9 cellular contexts compared by ENCODE assay signal in the genomic region with DNA sequence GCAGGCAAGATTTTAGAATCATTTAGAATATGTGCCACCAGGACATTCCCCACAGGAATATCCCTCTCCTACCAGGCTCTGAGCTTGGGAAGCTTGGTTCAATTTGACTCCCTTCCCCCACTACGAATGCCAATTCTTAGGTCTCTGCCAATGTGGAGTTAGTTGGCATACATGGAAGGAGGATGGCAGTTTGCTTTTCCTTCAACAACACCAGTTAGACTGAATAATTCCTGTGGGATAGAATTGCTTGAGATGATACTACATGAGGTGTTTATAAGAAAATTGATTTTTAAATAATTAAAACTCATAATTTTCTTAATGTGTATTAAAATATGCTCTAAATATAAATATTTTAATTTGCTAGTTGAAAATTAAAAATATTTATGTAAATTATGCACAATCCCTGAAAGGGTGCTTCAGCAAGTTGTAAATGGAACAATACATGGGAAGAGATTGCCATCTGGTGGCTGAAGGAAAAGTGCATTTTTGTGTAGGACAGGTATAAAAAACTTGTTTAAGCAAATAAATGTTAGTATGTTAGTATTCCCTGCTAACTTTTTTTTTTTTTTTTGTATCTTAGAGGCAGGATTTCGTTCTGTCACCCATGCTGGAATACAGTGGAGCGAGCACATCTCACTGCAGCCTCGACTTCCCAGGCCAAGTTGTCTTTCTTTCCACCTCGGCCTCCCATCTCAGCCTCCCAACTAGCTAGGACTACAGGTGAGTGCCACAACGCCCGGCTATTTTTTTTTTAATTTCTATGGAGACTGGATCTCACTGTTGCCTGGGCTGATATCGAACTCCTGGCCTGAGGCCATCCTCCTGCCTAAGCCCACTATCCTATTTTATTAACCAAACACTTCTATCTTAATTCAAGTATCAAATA. TPM values are rescaled to one million over a fixed set of nuclear protein-coding genes. Genes with fewer than 3 reads are reported as not detected.
DNase-seq lines count a peak whose midpoint lies in the region; ATAC-seq and TF ChIP-seq lines count a peak whose summit lies in the region.
"Had no signal": no experiment of that assay in that cellular context is flagged by ENCODE, and none has a peak within 500 bp of the region (broad histone marks: within the 10 kb centered on the region; RNA-seq: fewer than 3 reads in every experiment).

No MANE protein-coding gene starts in this region.

- no peaks in the 10 kb centered on the region for H3K9me3 Mint-ChIP-seq in progenitor cell of endocrine pancreas (ENCODE audit: low read depth)

- no peak overlapping the region for H3K27ac ChIP-seq in gastroesophageal sphincter
- H3K27ac ChIP-seq: BLaER1 treated with 17β-estradiol and CSF1 and Interleukin-3, amounts not matched to agents 10 nM and 100 nM had no signal

- in situ Hi-C loops in HAP-1 (cut with MboI; ENCODE audit: low sequenced_read_pairs) = loop anchor here (10.0 kb wide), 1 partner anchor 322 kb away; no protein-coding TSS in a partner anchor

- no peaks in the 10 kb centered on the region for H3K9me3 ChIP-seq in HAP-1
- no peaks in the 10 kb centered on the region for H3K9me3 ChIP-seq in gastroesophageal sphincter
- H3K9me3 ChIP-seq: BLaER1 treated with 17β-estradiol and CSF1 and Interleukin-3, amounts not matched to agents 10 nM and 100 nM had no signal

- TF ChIP-seq CTCF in gastroesophageal sphincter (IDR thresholded peaks at IDR 0.05) (peak; percentile 84 to 95 (median 88)), progenitor cell of endocrine pancreas (IDR thresholded peaks at IDR 0.05; ENCODE audit: unreplicated experiment) (peak; percentile 99)

- peaks cover 21% of the 10 kb centered on the region for H3K4me1 ChIP-seq in HAP-1
- H3K4me1 ChIP-seq in gastroesophageal sphincter = no peaks in the 10 kb centered on the region

- H3K36me3 Mint-ChIP-seq in progenitor cell of endocrine pancreas (ENCODE audit: insufficient read depth) = no peaks in the 10 kb centered on the region

- TF ChIP-seq POLR2A in gastroesophageal sphincter (IDR thresholded peaks at IDR 0.05) = no peak

- H3K4me3 ChIP-seq in HAP-1 = no peak overlapping the region
- no peak overlapping the region for H3K4me3 ChIP-seq in gastroesophageal sphincter
- H3K4me3 ChIP-seq: BLaER1 treated with 17β-estradiol and CSF1 and Interleukin-3, amounts not matched to agents 10 nM and 100 nM had no signal

- H3K27ac Mint-ChIP-seq in progenitor cell of endocrine pancreas = no peak overlapping the region

- no peaks in the 10 kb centered on the region for H3K36me3 ChIP-seq in HAP-1 (replicated peaks)
- no peaks in the 10 kb centered on the region for H3K36me3 ChIP-seq in gastroesophageal sphincter
- H3K36me3 ChIP-seq: BLaER1 treated with 17β-estradiol and CSF1 and Interleukin-3, amounts not matched to agents 10 nM and 100 nM had no signal

- H3K4me3 Mint-ChIP-seq in progenitor cell of endocrine pancreas (ENCODE audit: low read depth) = no peak overlapping the region

- DNase-seq in NCI-H1417 (lab: John Stamatoyannopoulos, UW) = peak; percentile 49 to 86 (median 62)
- DNase-seq in NCI-H1417 treated with DMSO at 0.1 percent for 48 hours (lab: John Stamatoyannopoulos, UW) = no peak
- DNase-seq in HAP-1 (ENCODE audit: low spot score in 2 of 2) = peak; percentile 43 to 67
- DNase-seq in NCI-H510A (lab: John Stamatoyannopoulos, UW) = peak; percentile 6
- peak; percentile 48 for DNase-seq in activated T-cell treated with anti-CD3 and anti-CD28 coated beads for 4 hours
- peak; percentile 39 for DNase-seq in progenitor cell of endocrine pancreas (ENCODE audit: low spot score, unreplicated experiment)

- TF ChIP-seq EP300 in gastroesophageal sphincter (IDR thresholded peaks at IDR 0.05) = no peak

- no peaks in the 10 kb centered on the region for H3K27me3 Mint-ChIP-seq in progenitor cell of endocrine pancreas

- no peaks in the 10 kb centered on the region for H3K4me1 Mint-ChIP-seq in progenitor cell of endocrine pancreas (ENCODE audit: low read depth)

- H3K27me3 ChIP-seq in HAP-1 (ENCODE audit: low read depth) (no peaks in the 10 kb centered on the region), gastroesophageal sphincter (peaks cover 7% of the 10 kb centered on the region)
- H3K27me3 ChIP-seq: BLaER1 treated with 17β-estradiol and CSF1 and Interleukin-3, amounts not matched to agents 10 nM and 100 nM had no signal

- ATAC-seq in gastroesophageal sphincter (peak; percentile 52), HG03108 (IDR thresholded peaks at IDR 0.05; ENCODE audit: unreplicated experiment) (no peak)

- WGBS in gastroesophageal sphincter (ENCODE audit: low coverage in 1 of 2), 2 donors = 29 to 43% methylated on average over 6 to 8 of the region's 8 CpGs

RNA-seq across cellular contexts. Expression of a gene that starts 25.8 kb away (rescaled TPM):
- total RNA-seq in gastroesophageal sphincter (10 to 100 TPM; 63.0 to 97.7 (median 69.2) TPM), progenitor cell of endocrine pancreas (229 and 243 TPM in 2 replicates)

RNA-seq across cellular contexts. Expression of a gene that starts 54.8 kb away (rescaled TPM):
- total RNA-seq in gastroesophageal sphincter (10 to 100 TPM; 35.9 to 67.4 (median 52.5) TPM), progenitor cell of endocrine pancreas (41.9 and 49.8 TPM in 2 replicates)
